In genomic region chr14:87667661-87668060, GRCh38 we compare ENCODE assay signal across 16 cellular contexts.
DNase-seq lines count a peak whose midpoint lies in the region; ATAC-seq and TF ChIP-seq lines count a peak whose summit lies in the region.
"Had no signal": no experiment of that assay in that cellular context is flagged by ENCODE, and none has a peak within 500 bp of the region (broad histone marks: within the 10 kb centered on the region; RNA-seq: fewer than 3 reads in every experiment).

No MANE protein-coding gene starts in this region.

- H3K9me3 Mint-ChIP-seq in endodermal cell: peaks cover 6% of the 10 kb centered on the region
- H3K9me3 Mint-ChIP-seq in GM23338: no peaks in the 10 kb centered on the region

- CTCF ChIA-PET in A673 (lab: Charles Lee): no interaction called here

- H3F3A ChIP-seq in GM23338 (replicated peaks; ENCODE audit: low read depth): no peaks in the 10 kb centered on the region

- peak; percentile 55 for DNase-seq in A673 (ENCODE audit: low spot score)
- DNase-seq in SK-N-MC (ENCODE audit: low read depth, low spot score): peak; percentile 92
- no peak for DNase-seq in endodermal cell
- DNase-seq in GM23338 (ENCODE audit: low spot score): no peak
- no peak for DNase-seq in omental fat pad (ENCODE audit: low spot score)
- DNase-seq in Peyer's patch: no peak
- DNase-seq: 8988T; C1 segment of cervical spinal cord; CD4-positive, CD25-positive, alpha-beta regulatory T cell; CD8-positive, alpha-beta T cell; DMS153; DND-41; GOT3; HFFc6 had no signal

- no peak for TF ChIP-seq POLR2A in Peyer's patch (IDR thresholded peaks at IDR 0.05)

- intact Hi-C loops in A673 (cut with micrococcal nuclease; ENCODE audit: unreplicated experiment): no loop called here

- BruUV-seq in A673 (replicated peaks; lab: Mats Ljungman, UMichigan): no TSS peak

- H3K27me3 ChIP-seq in A673 (replicated peaks; ENCODE audit: insufficient read depth, low read depth, low read length, poor library complexity) (no peaks in the 10 kb centered on the region), endodermal cell (ENCODE audit: control insufficient read depth, insufficient read depth, low read length, poor library complexity, severe bottlenecking) (no peaks in the 10 kb centered on the region), GM23338 (ENCODE audit: insufficient read depth) (no peaks in the 10 kb centered on the region), Peyer's patch (no peaks in the 10 kb centered on the region)

- H3K27ac ChIP-seq in A673 (ENCODE audit: low read depth, low read length, poor library complexity, severe bottlenecking) (no peak overlapping the region), SK-N-MC (peak overlapping the region; percentile 79), endodermal cell (ENCODE audit: low read depth, low read length) (peak overlapping the region; percentile 56), GM23338 (ENCODE audit: low read depth) (no peak overlapping the region), Peyer's patch (no peak overlapping the region)
- H3K27ac ChIP-seq: A549 had no signal

- H3K27ac Mint-ChIP-seq in endodermal cell: no peak overlapping the region
- no peak overlapping the region for H3K27ac Mint-ChIP-seq in GM23338
- H3K27ac Mint-ChIP-seq: CD4-positive, CD25-positive, alpha-beta regulatory T cell; CD8-positive, alpha-beta T cell; HFFc6 had no signal

- H4K20me1 ChIP-seq in GM23338 (replicated peaks; ENCODE audit: insufficient read depth): no peaks in the 10 kb centered on the region

- H3K9ac ChIP-seq in SK-N-MC (ENCODE audit: insufficient read length): no peak overlapping the region
- H3K9ac ChIP-seq in endodermal cell (ENCODE audit: extremely low read depth, low read length, poor library complexity, severe bottlenecking): no peak overlapping the region

- no peak overlapping the region for H3K4me2 ChIP-seq in GM23338
- H3K4me2 ChIP-seq: A549 had no signal

- H3K4me3 Mint-ChIP-seq in endodermal cell: no peak overlapping the region
- no peak overlapping the region for H3K4me3 Mint-ChIP-seq in GM23338
- H3K4me3 Mint-ChIP-seq: CD4-positive, CD25-positive, alpha-beta regulatory T cell; CD8-positive, alpha-beta T cell; HFFc6 had no signal

- H2AFZ ChIP-seq in GM23338: no peak overlapping the region

- H3K27me3 Mint-ChIP-seq in endodermal cell (ENCODE audit: insufficient read depth) (no peaks in the 10 kb centered on the region), GM23338 (ENCODE audit: insufficient read depth, low read depth, poor library complexity) (peaks cover 3% of the 10 kb centered on the region)
- H3K27me3 Mint-ChIP-seq: CD4-positive, CD25-positive, alpha-beta regulatory T cell had no signal

- whole genome bisulfite sequencing in endodermal cell (ENCODE audit: insufficient coverage in 1 of 2, insufficient read length in 1 of 2), 2 experiments: 92% methylated on average over 4 to 5 of the region's 5 CpGs

- no peak for TF ChIP-seq CTCF in A673 (conservative IDR thresholded peaks at IDR 0.05; ENCODE audit: low read depth, low read length)
- no peak for TF ChIP-seq CTCF in endodermal cell (conservative IDR thresholded peaks at IDR 0.05)
- no peak for TF ChIP-seq CTCF in GM23338 (conservative IDR thresholded peaks at IDR 0.05; ENCODE audit: low read depth in 2 of 2)
- TF ChIP-seq CTCF in omental fat pad (IDR thresholded peaks at IDR 0.05): no peak
- TF ChIP-seq CTCF in Peyer's patch (IDR thresholded peaks at IDR 0.05): no peak

- no peaks in the 10 kb centered on the region for H3K9me2 ChIP-seq in GM23338 (ENCODE audit: insufficient read depth)

- H3K4me1 Mint-ChIP-seq in endodermal cell: peaks cover 7% of the 10 kb centered on the region
- no peaks in the 10 kb centered on the region for H3K4me1 Mint-ChIP-seq in GM23338
- H3K4me1 Mint-ChIP-seq: CD4-positive, CD25-positive, alpha-beta regulatory T cell had no signal

- no peaks in the 10 kb centered on the region for H3K36me3 ChIP-seq in A673 (ENCODE audit: insufficient read depth, low read length, poor library complexity, severe bottlenecking)
- H3K36me3 ChIP-seq in SK-N-MC (ENCODE audit: insufficient read depth, low read length): no peaks in the 10 kb centered on the region
- no peaks in the 10 kb centered on the region for H3K36me3 ChIP-seq in endodermal cell (ENCODE audit: control insufficient read depth, insufficient read depth, low read length)
- H3K36me3 ChIP-seq in GM23338 (ENCODE audit: insufficient read depth): no peaks in the 10 kb centered on the region
- no peaks in the 10 kb centered on the region for H3K36me3 ChIP-seq in Peyer's patch
- H3K36me3 ChIP-seq: HAP-1 had no signal

- POLR2A ChIA-PET in A673 (lab: Charles Lee; ENCODE audit: low non-redundant PET): no interaction called here

- H3K4me1 ChIP-seq in A673 (ENCODE audit: insufficient read depth, low read length, poor library complexity, severe bottlenecking): peaks cover 5% of the 10 kb centered on the region
- H3K4me1 ChIP-seq in endodermal cell (ENCODE audit: control insufficient read depth, insufficient read depth, low read length): no peaks in the 10 kb centered on the region
- no peaks in the 10 kb centered on the region for H3K4me1 ChIP-seq in GM23338 (ENCODE audit: insufficient read depth)
- no peaks in the 10 kb centered on the region for H3K4me1 ChIP-seq in Peyer's patch
- H3K4me1 ChIP-seq: A549, HAP-1 had no signal

- no peaks in the 10 kb centered on the region for H3K9me3 ChIP-seq in A673 (ENCODE audit: low read depth, low read length, poor library complexity, severe bottlenecking)
- no peaks in the 10 kb centered on the region for H3K9me3 ChIP-seq in SK-N-MC (ENCODE audit: low read depth, low read length)
- H3K9me3 ChIP-seq in endodermal cell (ENCODE audit: control insufficient read depth, low read length): peaks cover 5% of the 10 kb centered on the region
- no peaks in the 10 kb centered on the region for H3K9me3 ChIP-seq in Peyer's patch
- H3K9me3 ChIP-seq: A549, HAP-1 had no signal

- no peak overlapping the region for H3K4me3 ChIP-seq in A673 (ENCODE audit: low read depth, low read length, poor library complexity, severe bottlenecking)
- peak overlapping the region; percentile 62 for H3K4me3 ChIP-seq in SK-N-MC
- no peak overlapping the region for H3K4me3 ChIP-seq in endodermal cell (ENCODE audit: low read length)
- H3K4me3 ChIP-seq in GM23338: no peak overlapping the region
- H3K4me3 ChIP-seq in Peyer's patch: no peak overlapping the region
- H3K4me3 ChIP-seq: A549, HAP-1 had no signal

- H3K79me2 ChIP-seq in GM23338 (replicated peaks; ENCODE audit: insufficient read depth): no peaks in the 10 kb centered on the region

- ATAC-seq in GM23338 (no peak), omental fat pad (ENCODE audit: low FRiP score) (no peak)
- ATAC-seq: A549; CD8-positive, alpha-beta T cell had no signal

- no peaks in the 10 kb centered on the region for H3K36me3 Mint-ChIP-seq in endodermal cell (ENCODE audit: low read depth)
- H3K36me3 Mint-ChIP-seq in GM23338 (ENCODE audit: low read depth): no peaks in the 10 kb centered on the region
- H3K36me3 Mint-ChIP-seq: CD4-positive, CD25-positive, alpha-beta regulatory T cell; CD8-positive, alpha-beta T cell had no signal

TF ChIP-seq in GM23338, 12 proteins besides CTCF, POLR2A, EP300 and RAD21 (continues in another document):
- TF ChIP-seq EZH2 (IDR thresholded peaks at IDR 0.05; ENCODE audit: low read depth, unreplicated experiment): no peak
- no peak for TF ChIP-seq ZNF114 (CRISPR knock-in tag; IDR thresholded peaks at IDR 0.05)
- TF ChIP-seq CREB1 (CRISPR knock-in tag; IDR thresholded peaks at IDR 0.05; ENCODE audit: low read depth): no peak
- TF ChIP-seq REST (IDR thresholded peaks at IDR 0.05; ENCODE audit: unreplicated experiment): no peak
- no peak for TF ChIP-seq ETS1 (IDR thresholded peaks at IDR 0.05)

Comparison
In these comparisons a context has a peak if more than half of its experiments do, and no peak if none do; other contexts are left out.
1. DNase-seq: peak in A673 (single experiment) and SK-N-MC (single experiment); none in endodermal cell (single experiment), GM23338 (single experiment), omental fat pad (single experiment) and Peyer's patch (0 of 3).
2. H3K27ac ChIP-seq: peak in SK-N-MC (single experiment) and endodermal cell (single experiment); none in A673 (single experiment), GM23338 (single experiment) and Peyer's patch (0 of 4).